Comparison of ENCODE assay signal across 27 cellular contexts in genomic region chr2:182898718-182899117, GRCh38. TPM values are rescaled to one million over a fixed set of nuclear protein-coding genes. Genes with fewer than 3 reads are reported as not detected.
"Had no signal": no experiment of that assay in that cellular context is flagged by ENCODE, and none has a peak within 500 bp of the region (broad histone marks: within the 10 kb centered on the region; RNA-seq: fewer than 3 reads in every experiment).

No MANE protein-coding gene starts in this region.

- H3K4me1 Mint-ChIP-seq: endodermal cell, naive B cell had no signal

- H3K36me3 Mint-ChIP-seq: naive B cell had no signal

- H3K27me3 ChIP-seq: esophagus squamous epithelium, gastrocnemius medialis, heart right ventricle, left lung had no signal

- H3K9me3 Mint-ChIP-seq: effector memory CD8-positive, alpha-beta T cell; endodermal cell had no signal

- DNase-seq: cortex of kidney; effector CD8-positive, alpha-beta T cell; effector memory CD8-positive, alpha-beta T cell; endodermal cell; erythroblast; esophagus squamous epithelium; foreskin fibroblast; foreskin melanocyte; gastrocnemius medialis; glutamatergic neuron; head of caudate nucleus; heart right ventricle; hippocampal formation; left cardiac atrium; left lung; left ventricle myocardium superior; lower lobe of right lung; mesenchymal stem cell; mucosa of descending colon; naive B cell had no signal

- H3K27ac ChIP-seq: epithelial cell of prostate, esophagus squamous epithelium, gastrocnemius medialis, heart right ventricle, left lung, lower lobe of right lung had no signal

- H3K4me3 Mint-ChIP-seq: dendritic cell treated with granulocyte-macrophage colony-stimulating factor and Interleukin-4, amounts not matched to agents 40 ng/mL and 50 ng/mL, for 4 days; effector memory CD8-positive, alpha-beta T cell; endodermal cell; mesothelial cell of epicardium; naive B cell had no signal

- H3K27me3 Mint-ChIP-seq: dendritic cell treated with granulocyte-macrophage colony-stimulating factor and Interleukin-4, amounts not matched to agents 40 ng/mL and 50 ng/mL, for 4 days had no signal

- H3K36me3 ChIP-seq: gastrocnemius medialis, left lung, lower lobe of right lung had no signal

- H3K4me1 ChIP-seq: esophagus squamous epithelium, gastrocnemius medialis, heart right ventricle, left lung, lower lobe of right lung had no signal

- H3K27ac Mint-ChIP-seq: dendritic cell treated with granulocyte-macrophage colony-stimulating factor and Interleukin-4, amounts not matched to agents 40 ng/mL and 50 ng/mL, for 4 days; effector memory CD8-positive, alpha-beta T cell; endodermal cell; mesothelial cell of epicardium; naive B cell had no signal

- H3K4me3 ChIP-seq: esophagus squamous epithelium, gastrocnemius medialis, heart right ventricle, left lung, lower lobe of right lung, mucosa of descending colon had no signal

- H3K9me3 ChIP-seq: esophagus squamous epithelium, gastrocnemius medialis, heart right ventricle, left lung, lower lobe of right lung, mucosa of descending colon had no signal

- ATAC-seq: effector memory CD8-positive, alpha-beta T cell; gastrocnemius medialis; heart right ventricle; left cardiac atrium; left lung; left ventricle myocardium superior; lower lobe of right lung; mucosa of descending colon had no signal

- FAIRE-seq: endometrium, islet of Langerhans, keratinocyte had no signal

RNA-seq across cellular contexts. Expression of gene FRZB, which starts 32.3 kb away (rescaled TPM):
- total RNA-seq: glomerular endothelial cell had no signal
